Comparison of ENCODE assay signal across 29 cellular contexts in genomic region chr1:232263452-232263851, GRCh38.
"Had no signal": no experiment of that assay in that cellular context is flagged by ENCODE, and none has a peak within 500 bp of the region (broad histone marks: within the 10 kb centered on the region; RNA-seq: fewer than 3 reads in every experiment).

No MANE protein-coding gene starts in this region.

- H3K9me3 Mint-ChIP-seq: activated CD4-positive, alpha-beta memory T cell treated with anti-CD3 and anti-CD28 coated beads for 36 hours; activated CD4-positive, alpha-beta T cell treated with anti-CD3 and anti-CD28 coated beads, Interleukin-2, amount 10 ng/mL, durations not matched to agents 24 days and 14 days; activated T-cell treated with anti-CD3 and anti-CD28 coated beads, Interleukin-2, amount 50 U/mL, for 24 hours; activated T-cell treated with anti-CD3 and anti-CD28 coated beads, Interleukin-2, amount 50 U/mL, for 72 hours; central memory CD8-positive, alpha-beta T cell; dendritic cell treated with granulocyte-macrophage colony-stimulating factor and Interleukin-4, amounts not matched to agents 40 ng/mL and 50 ng/mL, for 4 days; endodermal cell; T-helper 2 cell treated with Interferon-gamma antibody and Interleukin-4, amounts not matched to agents 5 μg/mL and 100 μg/mL, for 36 hours had no signal

- H3K4me1 Mint-ChIP-seq: activated CD4-positive, alpha-beta T cell treated with anti-CD3 and anti-CD28 coated beads, Interleukin-2, amount 10 ng/mL, durations not matched to agents 24 days and 14 days had no signal

- ATAC-seq: activated CD4-positive, alpha-beta T cell treated with anti-CD3 and anti-CD28 coated beads for 36 hours; activated CD8-positive, alpha-beta T cell treated with anti-CD3 and anti-CD28 coated beads, Interleukin-2, amount 10 ng/mL, durations not matched to agents 7 days and 5 days; activated T-cell treated with anti-CD3 and anti-CD28 coated beads, Interleukin-2, amount 50 U/mL, for 72 hours; esophagus mucosa; T-helper 17 cell had no signal

- DNase-seq: activated CD4-positive, alpha-beta memory T cell treated with anti-CD3 and anti-CD28 coated beads for 36 hours; activated CD4-positive, alpha-beta T cell treated with anti-CD3 and anti-CD28 coated beads for 36 hours; activated CD4-positive, alpha-beta T cell treated with anti-CD3 and anti-CD28 coated beads, Interleukin-2, amount 10 ng/mL, durations not matched to agents 24 days and 14 days; activated CD4-positive, CD25-positive, alpha-beta regulatory T cell; activated CD4-positive, CD25-positive, alpha-beta regulatory T cell treated with anti-CD3 and anti-CD28 coated beads, Interleukin-2, amount 50 U/mL, for 72 hours; activated CD8-positive, alpha-beta memory T cell treated with anti-CD3 and anti-CD28 coated beads, Interleukin-2, amount 50 U/mL, for 48 hours; activated CD8-positive, alpha-beta T cell treated with anti-CD3 and anti-CD28 coated beads, Interleukin-2, amount 10 ng/mL, durations not matched to agents 7 days and 5 days; activated gamma-delta T cell; activated naive CD4-positive, alpha-beta T cell treated with anti-CD3 and anti-CD28 coated beads, Interleukin-2, amount 50 U/mL, for 16 hours; activated naive CD4-positive, alpha-beta T cell treated with Interleukin-2 at 50 U/mL for 16 hours; activated T-cell treated with anti-CD3 and anti-CD28 coated beads for 4 hours; activated T-cell treated with anti-CD3 and anti-CD28 coated beads, Interleukin-2, amount 50 U/mL, for 24 hours; activated T-cell treated with anti-CD3 and anti-CD28 coated beads, Interleukin-2, amount 50 U/mL, for 72 hours; amniotic stem cell; anterior cingulate cortex; brain microvascular endothelial cell; dorsolateral prefrontal cortex; effector memory CD4-positive, alpha-beta T cell; endodermal cell; foreskin fibroblast; head of caudate nucleus; T-helper 1 cell; T-helper 17 cell; T1000 had no signal

- H3K27ac Mint-ChIP-seq: activated CD4-positive, alpha-beta memory T cell treated with anti-CD3 and anti-CD28 coated beads for 36 hours; activated CD4-positive, alpha-beta T cell treated with anti-CD3 and anti-CD28 coated beads for 36 hours; activated CD4-positive, alpha-beta T cell treated with anti-CD3 and anti-CD28 coated beads, Interleukin-2, amount 10 ng/mL, durations not matched to agents 24 days and 14 days; activated CD8-positive, alpha-beta T cell treated with anti-CD3 and anti-CD28 coated beads, Interleukin-2, amount 10 ng/mL, durations not matched to agents 7 days and 5 days; activated naive CD8-positive, alpha-beta T cell; activated T-cell treated with anti-CD3 and anti-CD28 coated beads, Interleukin-2, amount 50 U/mL, for 24 hours; activated T-cell treated with anti-CD3 and anti-CD28 coated beads, Interleukin-2, amount 50 U/mL, for 72 hours; dendritic cell treated with granulocyte-macrophage colony-stimulating factor and Interleukin-4, amounts not matched to agents 40 ng/mL and 50 ng/mL, for 4 days; endodermal cell; T-helper 17 cell; T-helper 2 cell treated with Interferon-gamma antibody and Interleukin-4, amounts not matched to agents 5 μg/mL and 100 μg/mL, for 36 hours had no signal

- H3K36me3 Mint-ChIP-seq: activated CD4-positive, alpha-beta memory T cell treated with anti-CD3 and anti-CD28 coated beads for 36 hours; activated naive CD8-positive, alpha-beta T cell had no signal

- H3K4me3 Mint-ChIP-seq: activated CD4-positive, alpha-beta memory T cell treated with anti-CD3 and anti-CD28 coated beads for 36 hours; activated CD4-positive, alpha-beta T cell treated with anti-CD3 and anti-CD28 coated beads for 36 hours; activated CD4-positive, alpha-beta T cell treated with anti-CD3 and anti-CD28 coated beads, Interleukin-2, amount 10 ng/mL, durations not matched to agents 24 days and 14 days; activated CD8-positive, alpha-beta T cell treated with anti-CD3 and anti-CD28 coated beads, Interleukin-2, amount 10 ng/mL, durations not matched to agents 7 days and 5 days; activated naive CD8-positive, alpha-beta T cell; activated T-cell treated with anti-CD3 and anti-CD28 coated beads, Interleukin-2, amount 50 U/mL, for 24 hours; activated T-cell treated with anti-CD3 and anti-CD28 coated beads, Interleukin-2, amount 50 U/mL, for 72 hours; central memory CD8-positive, alpha-beta T cell; dendritic cell treated with granulocyte-macrophage colony-stimulating factor and Interleukin-4, amounts not matched to agents 40 ng/mL and 50 ng/mL, for 4 days; endodermal cell; T-helper 17 cell; T-helper 2 cell treated with Interferon-gamma antibody and Interleukin-4, amounts not matched to agents 5 μg/mL and 100 μg/mL, for 36 hours had no signal
